In the genomic region with DNA sequence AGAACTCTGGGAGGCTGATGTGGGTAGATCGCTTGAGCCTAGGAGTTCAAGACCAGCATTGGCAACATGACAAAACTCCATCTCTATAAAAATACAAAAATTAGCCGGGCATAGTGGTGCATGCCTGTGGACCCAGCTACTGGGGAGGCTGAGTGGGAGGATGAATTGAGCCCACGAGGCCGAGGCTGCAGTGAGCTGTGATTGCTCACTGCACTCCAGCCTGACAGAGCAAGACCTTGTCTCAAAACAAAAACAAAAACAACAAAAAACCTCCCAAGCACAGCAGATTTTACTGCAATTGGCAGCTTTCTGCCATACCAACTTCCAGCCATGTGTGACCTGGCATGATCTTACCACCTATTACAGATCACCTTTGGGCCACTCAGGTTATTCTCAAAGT, we compare ENCODE assay signal across 17 cellular contexts. TPM values are rescaled to one million over a fixed set of nuclear protein-coding genes. Genes with fewer than 3 reads are reported as not detected.
DNase-seq lines count a peak whose midpoint lies in the region.
"Had no signal": no experiment of that assay in that cellular context is flagged by ENCODE, and none has a peak within 500 bp of the region (broad histone marks: within the 10 kb centered on the region; RNA-seq: fewer than 3 reads in every experiment).

No MANE protein-coding gene starts in this region.

- H3K4me3 Mint-ChIP-seq in activated T-helper 1 cell treated with anti-CD3 and anti-CD28 coated beads, Interleukin-12 subunit alpha, Interleukin-12 subunit beta, Interleukin-2, Interleukin-4 antibody, amounts not matched to agents 30 ng/mL and 10 ng/mL and 1 ng/mL, durations not matched to agents 14 hours and 24 hours and 36 hours = no peak overlapping the region
- H3K4me3 Mint-ChIP-seq: CD4-positive, alpha-beta T cell; CD8-positive, alpha-beta T cell had no signal

- H3K4me2 ChIP-seq in Karpas-422 (ENCODE audit: low read depth, low read length, poor library complexity, severe bottlenecking) = no peak overlapping the region
- H3K4me2 ChIP-seq: BLaER1 had no signal

- H3K4me3 ChIP-seq in Karpas-422 (ENCODE audit: low read length) = no peak overlapping the region
- H3K4me3 ChIP-seq: BLaER1 had no signal

- no peak overlapping the region for H2AFZ ChIP-seq in Karpas-422 (ENCODE audit: low read length)

- H3K4me1 Mint-ChIP-seq in activated T-helper 1 cell treated with anti-CD3 and anti-CD28 coated beads, Interleukin-12 subunit alpha, Interleukin-12 subunit beta, Interleukin-2, Interleukin-4 antibody, amounts not matched to agents 30 ng/mL and 10 ng/mL and 1 ng/mL, durations not matched to agents 14 hours and 24 hours and 36 hours (ENCODE audit: low read depth) = no peaks in the 10 kb centered on the region

- intact Hi-C loops in activated T-helper 1 cell treated with anti-CD3 and anti-CD28 coated beads, Interleukin-12 subunit alpha, Interleukin-12 subunit beta, Interleukin-2, Interleukin-4 antibody, amounts not matched to agents 30 ng/mL and 10 ng/mL and 1 ng/mL, durations not matched to agents 14 hours and 24 hours and 36 hours (cut with micrococcal nuclease) = no loop called here

- H4K20me1 ChIP-seq in Karpas-422 (ENCODE audit: insufficient read depth, low read depth, low read length) = no peaks in the 10 kb centered on the region
- H4K20me1 ChIP-seq: BLaER1 had no signal

- H3K36me3 ChIP-seq in Karpas-422 (ENCODE audit: insufficient read depth, low read length) = no peaks in the 10 kb centered on the region
- H3K36me3 ChIP-seq: BE2C, BLaER1 had no signal

- H3K27ac ChIP-seq in Karpas-422 (ENCODE audit: low read length) = no peak overlapping the region
- H3K27ac ChIP-seq: BLaER1 had no signal

- peak; percentile 19 for DNase-seq in Karpas-422
- peak; percentile 51 for DNase-seq in kidney glomerular epithelial cell (lab: John Stamatoyannopoulos, UW)
- DNase-seq in renal cortical epithelial cell (ENCODE audit: low read depth) = peak; percentile 54
- DNase-seq in activated T-helper 1 cell treated with anti-CD3 and anti-CD28 coated beads, Interleukin-12 subunit alpha, Interleukin-12 subunit beta, Interleukin-2, Interleukin-4 antibody, amounts not matched to agents 30 ng/mL and 10 ng/mL and 1 ng/mL, durations not matched to agents 14 hours and 24 hours and 36 hours (ENCODE audit: low spot score) = no peak
- no peak for DNase-seq in NOMO-1 (lab: John Stamatoyannopoulos, UW; ENCODE audit: unreplicated experiment in 2 of 2)
- DNase-seq in NCI-H1417 treated with DMSO at 0.1 percent for 48 hours (lab: John Stamatoyannopoulos, UW) = no peak
- DNase-seq in RKO (ENCODE audit: low spot score) = no peak
- DNase-seq: 8988T; ACHN; BE2C; Caco-2; Calu3; CD4-positive, alpha-beta T cell; CD8-positive, alpha-beta T cell; DMS79 treated with DMSO at 0.1 percent for 48 hours; GF-D8 had no signal

- no peaks in the 10 kb centered on the region for H3K9me3 ChIP-seq in Karpas-422 (ENCODE audit: low read length)
- H3K9me3 ChIP-seq: BE2C, BLaER1, Caco-2 had no signal

- H3K4me1 ChIP-seq in Karpas-422 (ENCODE audit: low read length) = no peaks in the 10 kb centered on the region
- H3K4me1 ChIP-seq: BE2C, BLaER1, Caco-2 had no signal

- H3K27me3 ChIP-seq in Karpas-422 (ENCODE audit: low read length) = no peaks in the 10 kb centered on the region
- H3K27me3 ChIP-seq: BE2C, BLaER1 had no signal

- H3K79me2 ChIP-seq in Karpas-422 (ENCODE audit: low read length) = no peaks in the 10 kb centered on the region

- no peaks in the 10 kb centered on the region for H3K9me3 Mint-ChIP-seq in activated T-helper 1 cell treated with anti-CD3 and anti-CD28 coated beads, Interleukin-12 subunit alpha, Interleukin-12 subunit beta, Interleukin-2, Interleukin-4 antibody, amounts not matched to agents 30 ng/mL and 10 ng/mL and 1 ng/mL, durations not matched to agents 14 hours and 24 hours and 36 hours
- H3K9me3 Mint-ChIP-seq: CD4-positive, alpha-beta T cell; CD8-positive, alpha-beta T cell had no signal

- no peaks in the 10 kb centered on the region for H3K27me3 Mint-ChIP-seq in activated T-helper 1 cell treated with anti-CD3 and anti-CD28 coated beads, Interleukin-12 subunit alpha, Interleukin-12 subunit beta, Interleukin-2, Interleukin-4 antibody, amounts not matched to agents 30 ng/mL and 10 ng/mL and 1 ng/mL, durations not matched to agents 14 hours and 24 hours and 36 hours (ENCODE audit: insufficient read depth)
- H3K27me3 Mint-ChIP-seq: CD4-positive, alpha-beta T cell had no signal

- no peak overlapping the region for H3K9ac ChIP-seq in Karpas-422 (ENCODE audit: low read length)
- H3K9ac ChIP-seq: BLaER1 had no signal

- H3K36me3 Mint-ChIP-seq in activated T-helper 1 cell treated with anti-CD3 and anti-CD28 coated beads, Interleukin-12 subunit alpha, Interleukin-12 subunit beta, Interleukin-2, Interleukin-4 antibody, amounts not matched to agents 30 ng/mL and 10 ng/mL and 1 ng/mL, durations not matched to agents 14 hours and 24 hours and 36 hours (ENCODE audit: low read depth) = no peaks in the 10 kb centered on the region
- H3K36me3 Mint-ChIP-seq: CD8-positive, alpha-beta T cell had no signal

- H3K27ac Mint-ChIP-seq in activated T-helper 1 cell treated with anti-CD3 and anti-CD28 coated beads, Interleukin-12 subunit alpha, Interleukin-12 subunit beta, Interleukin-2, Interleukin-4 antibody, amounts not matched to agents 30 ng/mL and 10 ng/mL and 1 ng/mL, durations not matched to agents 14 hours and 24 hours and 36 hours = no peak overlapping the region
- H3K27ac Mint-ChIP-seq: CD4-positive, alpha-beta T cell; CD8-positive, alpha-beta T cell had no signal

- H3K9me2 ChIP-seq in Karpas-422 (replicated peaks; ENCODE audit: insufficient read depth, low read length) = no peaks in the 10 kb centered on the region

RNA-seq across cellular contexts. Expression of gene LRPPRC, which starts 57.7 kb away (rescaled TPM):
- total RNA-seq in Karpas-422 (2014; rRNA removed; shearing (Covaris generic); ENCODE audit: low replicate concordance) = 62.9 and 82.7 TPM in 2 replicates
- 69.5 and 153 TPM in 2 replicates for total RNA-seq in renal cortical epithelial cell
- total RNA-seq in activated T-helper 1 cell treated with anti-CD3 and anti-CD28 coated beads, Interleukin-12 subunit alpha, Interleukin-12 subunit beta, Interleukin-2, Interleukin-4 antibody, amounts not matched to agents 30 ng/mL and 10 ng/mL and 1 ng/mL, durations not matched to agents 14 hours and 24 hours and 36 hours = 150 and 162 TPM in 2 replicates

Comparison
In these comparisons a context has a peak if more than half of its experiments do, and no peak if none do; other contexts are left out.
1. DNase-seq: peak in Karpas-422 (single experiment), kidney glomerular epithelial cell (single experiment) and renal cortical epithelial cell (single experiment); none in activated T-helper 1 cell treated with anti-CD3 and anti-CD28 coated beads, Interleukin-12 subunit alpha, Interleukin-12 subunit beta, Interleukin-2, Interleukin-4 antibody, amounts not matched to agents 30 ng/mL and 10 ng/mL and 1 ng/mL, durations not matched to agents 14 hours and 24 hours and 36 hours (single experiment), NOMO-1 (0 of 2), NCI-H1417 treated with DMSO at 0.1 percent for 48 hours (single experiment) and RKO (single experiment).